In genomic region chr16:83943516-83944050, GRCh38 we compare ENCODE assay signal across 21 cellular contexts. TPM values are rescaled to one million over a fixed set of nuclear protein-coding genes. Genes with fewer than 3 reads are reported as not detected.
"Had no signal": no experiment of that assay in that cellular context is flagged by ENCODE, and none has a peak within 500 bp of the region (broad histone marks: within the 10 kb centered on the region; RNA-seq: fewer than 3 reads in every experiment).

No MANE protein-coding gene starts in this region.

- H3K27ac Mint-ChIP-seq: naive thymus-derived CD4-positive, alpha-beta T cell; stimulated activated naive B cell treated with anti-CD40 and anti-IgM and Interleukin-4, amounts not matched to agents 10 μg/mL and 1 μg/mL and 100 μg/mL, for 72 hours had no signal

- H3K27me3 Mint-ChIP-seq: central memory CD8-positive, alpha-beta T cell; naive thymus-derived CD4-positive, alpha-beta T cell had no signal

- H3K4me1 Mint-ChIP-seq: central memory CD8-positive, alpha-beta T cell had no signal

- DNase-seq: cortex of kidney; dorsolateral prefrontal cortex; effector CD8-positive, alpha-beta T cell; heart left ventricle; hippocampal formation; mammary epithelial cell; naive thymus-derived CD4-positive, alpha-beta T cell; posterior cingulate gyrus; stimulated activated CD4-positive, alpha-beta T cell treated with anti-CD3 and anti-CD28 coated beads, Interleukin-1b, Interleukin-23, amount 100 ng/mL, for 48 hours; stimulated activated CD4-positive, alpha-beta T cell treated with anti-CD3 and anti-CD28 coated beads, Interleukin-4, amount 100 ng/mL, for 24 hours; stimulated activated naive B cell treated with anti-CD40 and anti-IgM and Interleukin-4, amounts not matched to agents 10 μg/mL and 1 μg/mL and 100 μg/mL, for 72 hours; thyroid gland had no signal

- H3K27ac ChIP-seq: dorsolateral prefrontal cortex, heart left ventricle, neutrophil, thyroid gland had no signal

- H3K4me3 Mint-ChIP-seq: central memory CD8-positive, alpha-beta T cell; naive thymus-derived CD4-positive, alpha-beta T cell; stimulated activated naive B cell treated with anti-CD40 and anti-IgM and Interleukin-4, amounts not matched to agents 10 μg/mL and 1 μg/mL and 100 μg/mL, for 72 hours had no signal

- H3K36me3 ChIP-seq: heart left ventricle, neutrophil, thyroid gland had no signal

- H3K4me3 ChIP-seq: dorsolateral prefrontal cortex, heart left ventricle, thyroid gland had no signal

- ATAC-seq: naive thymus-derived CD4-positive, alpha-beta T cell; stimulated activated naive B cell treated with anti-CD40 and anti-IgM and Interleukin-4, amounts not matched to agents 10 μg/mL and 1 μg/mL and 100 μg/mL, for 72 hours had no signal

- H3K27me3 ChIP-seq: dorsolateral prefrontal cortex, heart left ventricle, neutrophil, thyroid gland had no signal

- H3K9me3 Mint-ChIP-seq: central memory CD8-positive, alpha-beta T cell; naive thymus-derived CD4-positive, alpha-beta T cell; stimulated activated naive B cell treated with anti-CD40 and anti-IgM and Interleukin-4, amounts not matched to agents 10 μg/mL and 1 μg/mL and 100 μg/mL, for 72 hours had no signal

- H3K9me3 ChIP-seq: heart left ventricle, neutrophil, thyroid gland had no signal

RNA-seq across cellular contexts. Expression of gene OSGIN1, which starts 9.5 kb away (rescaled TPM):
- total RNA-seq: frontal cortex had no signal

RNA-seq across cellular contexts. Expression of gene NECAB2, which starts 24.5 kb away (rescaled TPM):
- total RNA-seq: esophagus mucosa; glomerular endothelial cell; lower leg skin; mononuclear cell; naive thymus-derived CD4-positive, alpha-beta T cell; osteocyte; ureter had no signal
